ENCODE assay signal across 21 cellular contexts in the genomic region with DNA sequence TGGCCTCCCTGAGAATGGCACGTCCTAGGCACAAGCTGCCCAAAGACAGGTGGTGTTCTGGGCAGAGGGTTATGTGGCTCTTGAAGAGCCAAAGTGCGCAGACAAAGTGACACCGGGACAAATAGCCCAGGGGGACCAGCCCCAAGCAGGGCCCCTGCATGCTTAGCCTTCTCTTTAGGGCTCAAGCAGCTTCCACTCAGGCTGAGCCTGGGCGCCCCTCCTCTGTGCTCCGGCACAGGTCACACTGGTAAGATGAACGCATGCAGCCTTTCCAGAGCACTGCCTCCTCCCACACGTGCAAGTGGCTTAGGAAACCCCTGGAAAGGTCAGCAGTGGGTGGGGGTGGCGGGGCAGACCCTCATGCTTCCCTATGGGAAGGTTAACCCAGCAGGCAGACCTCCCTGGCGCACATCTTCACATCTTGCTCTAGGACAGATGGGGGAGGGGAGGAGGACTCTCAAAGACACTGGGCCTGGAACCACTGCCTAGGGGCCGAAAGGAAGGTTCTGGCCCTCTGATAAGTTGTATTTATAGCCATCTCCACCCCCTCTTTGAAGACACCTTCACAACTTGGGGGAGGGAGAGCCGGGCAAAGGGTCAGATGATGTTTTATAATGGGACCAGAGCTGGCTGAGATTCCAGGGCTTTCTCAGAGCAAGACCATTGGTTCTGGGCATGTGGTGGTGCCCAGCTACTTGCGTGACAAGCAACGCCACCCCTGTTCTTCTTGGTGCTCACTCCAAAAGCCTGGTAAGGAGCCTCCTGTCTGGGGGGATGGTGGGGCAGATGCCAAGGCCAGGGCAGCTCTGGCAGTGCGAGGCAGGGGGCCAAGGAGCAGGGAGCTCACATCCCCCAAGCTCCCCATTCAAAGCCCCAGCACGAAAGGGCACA. TPM values are rescaled to one million over a fixed set of nuclear protein-coding genes. Genes with fewer than 3 reads are reported as not detected.
DNase-seq lines count a peak whose midpoint lies in the region; ATAC-seq and TF ChIP-seq lines count a peak whose summit lies in the region.
"Had no signal": no experiment of that assay in that cellular context is flagged by ENCODE, and none has a peak within 500 bp of the region (broad histone marks: within the 10 kb centered on the region; RNA-seq: fewer than 3 reads in every experiment).

No MANE protein-coding gene starts in this region.

- H3K4me3 Mint-ChIP-seq in neural crest cell, result peak overlapping the region; percentile 47
- H3K4me3 Mint-ChIP-seq in activated CD4-positive, alpha-beta T cell treated with anti-CD3 and anti-CD28 coated beads, Interleukin-2, amount 10 ng/mL, durations not matched to agents 7 days and 5 days, result no peak overlapping the region

- ATAC-seq in Right ventricle myocardium superior (ENCODE audit: poor library complexity) (peak; percentile 23), SK-N-SH treated with all-trans-retinoic acid at 6 μM for 48 hours (no peak)

- H3K27ac Mint-ChIP-seq in neural crest cell (ENCODE audit: unreplicated experiment), result no peak overlapping the region
- no peak overlapping the region for H3K27ac Mint-ChIP-seq in activated CD4-positive, alpha-beta T cell treated with anti-CD3 and anti-CD28 coated beads, Interleukin-2, amount 10 ng/mL, durations not matched to agents 7 days and 5 days

- no peaks in the 10 kb centered on the region for H3K9me3 Mint-ChIP-seq in neural crest cell
- H3K9me3 Mint-ChIP-seq in activated CD4-positive, alpha-beta T cell treated with anti-CD3 and anti-CD28 coated beads, Interleukin-2, amount 10 ng/mL, durations not matched to agents 7 days and 5 days, result no peaks in the 10 kb centered on the region

- peaks cover 63 to 80% (median 70%) of the 10 kb centered on the region in 4 donors for H3K4me1 ChIP-seq in esophagus muscularis mucosa

- no peaks in the 10 kb centered on the region for H3K27me3 ChIP-seq in esophagus muscularis mucosa
- H3K27me3 ChIP-seq: adrenal gland had no signal

- POLR2A ChIA-PET in activated CD4-positive, alpha-beta T cell treated with anti-CD3 and anti-CD28 coated beads, Interleukin-2, amount 10 ng/mL, durations not matched to agents 7 days and 5 days (lab: Charles Lee), result interaction anchor here (0.6 kb wide), 1 partner anchor 13 kb away, joined by 3 read pairs; no protein-coding TSS in a partner anchor

- H3K4me3 ChIP-seq in esophagus muscularis mucosa, result peak overlapping the region; percentile 20 to 41 (median 28)
- H3K4me3 ChIP-seq: adrenal gland had no signal

- H3K36me3 ChIP-seq in esophagus muscularis mucosa, result peaks cover 65 to 75% (median 73%) of the 10 kb centered on the region in 4 donors

- TF ChIP-seq EP300 in esophagus muscularis mucosa (IDR thresholded peaks at IDR 0.05), result no peak

- peaks cover 2% of the 10 kb centered on the region for H3K36me3 Mint-ChIP-seq in neural crest cell (ENCODE audit: low read depth)
- H3K36me3 Mint-ChIP-seq in activated CD4-positive, alpha-beta T cell treated with anti-CD3 and anti-CD28 coated beads, Interleukin-2, amount 10 ng/mL, durations not matched to agents 7 days and 5 days (ENCODE audit: low read depth), result peaks cover 42% of the 10 kb centered on the region

- no peaks in the 10 kb centered on the region for H3K9me3 ChIP-seq in esophagus muscularis mucosa
- H3K9me3 ChIP-seq: adrenal gland had no signal

- H3K4me1 Mint-ChIP-seq in neural crest cell, result peaks cover 16% of the 10 kb centered on the region
- peaks cover 39% of the 10 kb centered on the region for H3K4me1 Mint-ChIP-seq in activated CD4-positive, alpha-beta T cell treated with anti-CD3 and anti-CD28 coated beads, Interleukin-2, amount 10 ng/mL, durations not matched to agents 7 days and 5 days

- no peak for TF ChIP-seq POLR2A in esophagus muscularis mucosa (IDR thresholded peaks at IDR 0.05; ENCODE audit: low read depth)

- peaks cover 3% of the 10 kb centered on the region for H3K27me3 Mint-ChIP-seq in neural crest cell (ENCODE audit: low read depth)
- H3K27me3 Mint-ChIP-seq in activated CD4-positive, alpha-beta T cell treated with anti-CD3 and anti-CD28 coated beads, Interleukin-2, amount 10 ng/mL, durations not matched to agents 7 days and 5 days, result no peaks in the 10 kb centered on the region

- peak overlapping the region; percentile 18 to 99 (median 66) for H3K27ac ChIP-seq in esophagus muscularis mucosa (replicated peaks in 1 of 4)

- CTCF ChIA-PET in activated CD4-positive, alpha-beta T cell treated with anti-CD3 and anti-CD28 coated beads, Interleukin-2, amount 10 ng/mL, durations not matched to agents 7 days and 5 days (lab: Charles Lee), result interaction anchor here (1.0 to 1.6 kb wide), 2 partner anchors 8 to 17 kb away, joined by 4 read pairs; a partner anchor contains a TSS

- DNase-seq in Right ventricle myocardium superior, result no peak
- no peak for DNase-seq in cardiac septum (ENCODE audit: low spot score)
- DNase-seq in esophagus muscularis mucosa (ENCODE audit: extremely low spot score), result no peak
- no peak for DNase-seq in neural crest cell (ENCODE audit: low read depth, low spot score)
- no peak for DNase-seq in middle frontal gyrus (ENCODE audit: extremely low spot score, low spot score)
- DNase-seq in SHP77 treated with DMSO at 0.1 percent for 48 hours (lab: John Stamatoyannopoulos, UW), result no peak
- DNase-seq in activated CD4-positive, alpha-beta T cell treated with anti-CD3 and anti-CD28 coated beads, Interleukin-2, amount 10 ng/mL, durations not matched to agents 7 days and 5 days, result no peak
- DNase-seq: activated T-cell treated with anti-CD3 and anti-CD28 coated beads, Interleukin-2, amount 50 U/mL, for 1 hour; Calu3; GF-D8; GOT3; Kasumi-1; NCI-H146; posterior cingulate gyrus; SHP77; stimulated activated naive CD4-positive, alpha-beta T cell; T1000 had no signal

- intact Hi-C loops in Right ventricle myocardium superior (cut with DNase I) (no loop called here), cardiac septum (cut with DNase I) (no loop called here), esophagus muscularis mucosa (cut with DNase I) (no loop called here)

- WGBS in esophagus muscularis mucosa, result 69% methylated on average over 13 of the region's 15 CpGs

- TF ChIP-seq CTCF in esophagus muscularis mucosa (IDR thresholded peaks at IDR 0.05) (no peak), neural crest cell (conservative IDR thresholded peaks at IDR 0.05) (no peak)

TF ChIP-seq in SK-N-SH treated with all-trans-retinoic acid at 6 μM for 48 hours, 23 proteins besides CTCF, POLR2A, EP300 and RAD21 (continues in another document):
- no peak for TF ChIP-seq ZNF8 (CRISPR knock-in tag; IDR thresholded peaks at IDR 0.05)
- no peak for TF ChIP-seq OSR1 (CRISPR knock-in tag; IDR thresholded peaks at IDR 0.05)
- no peak for TF ChIP-seq TOX (CRISPR knock-in tag; IDR thresholded peaks at IDR 0.05; ENCODE audit: borderline replicate concordance)
- no peak for TF ChIP-seq ZNF70 (CRISPR knock-in tag; IDR thresholded peaks at IDR 0.05)
- TF ChIP-seq TCF4 (CRISPR knock-in tag; IDR thresholded peaks at IDR 0.05; ENCODE audit: borderline replicate concordance), result no peak
- TF ChIP-seq, protein P1, sequence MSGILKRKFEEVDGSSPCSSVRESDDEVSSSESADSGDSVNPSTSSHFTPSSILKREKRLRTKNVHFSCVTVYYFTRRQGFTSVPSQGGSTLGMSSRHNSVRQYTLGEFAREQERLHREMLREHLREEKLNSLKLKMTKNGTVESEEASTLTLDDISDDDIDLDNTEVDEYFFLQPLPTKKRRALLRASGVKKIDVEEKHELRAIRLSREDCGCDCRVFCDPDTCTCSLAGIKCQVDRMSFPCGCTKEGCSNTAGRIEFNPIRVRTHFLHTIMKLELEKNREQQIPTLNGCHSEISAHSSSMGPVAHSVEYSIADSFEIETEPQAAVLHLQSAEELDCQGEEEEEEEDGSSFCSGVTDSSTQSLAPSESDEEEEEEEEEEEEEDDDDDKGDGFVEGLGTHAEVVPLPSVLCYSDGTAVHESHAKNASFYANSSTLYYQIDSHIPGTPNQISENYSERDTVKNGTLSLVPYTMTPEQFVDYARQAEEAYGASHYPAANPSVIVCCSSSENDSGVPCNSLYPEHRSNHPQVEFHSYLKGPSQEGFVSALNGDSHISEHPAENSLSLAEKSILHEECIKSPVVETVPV (CRISPR knock-in tag; IDR thresholded peaks at IDR 0.05), result no peak

RNA-seq across cellular contexts. Expression of a gene that starts 5.5 kb away (rescaled TPM):
- 111 TPM for total RNA-seq in Right ventricle myocardium superior
- total RNA-seq in cardiac septum, result 33.1 TPM
- total RNA-seq in esophagus muscularis mucosa, result 100 to 1,000 TPM in 3 of 4 donors, 10 to 100 TPM in 1; 98.4 to 184 (median 130) TPM
- 18.8 and 19.0 TPM in 2 replicates for total RNA-seq in neural crest cell
- 10 to 100 TPM; 17.3 to 20.0 TPM for total RNA-seq in activated CD4-positive, alpha-beta T cell treated with anti-CD3 and anti-CD28 coated beads, Interleukin-2, amount 10 ng/mL, durations not matched to agents 7 days and 5 days

RNA-seq across cellular contexts. Expression of a gene that starts 16.4 kb away (rescaled TPM):
- total RNA-seq in Right ventricle myocardium superior (8.6 TPM), cardiac septum (9.3 TPM), esophagus muscularis mucosa (10 to 100 TPM; 16.6 to 32.1 (median 27.9) TPM), neural crest cell (32.6 and 33.5 TPM in 2 replicates)
- total RNA-seq in activated CD4-positive, alpha-beta T cell treated with anti-CD3 and anti-CD28 coated beads, Interleukin-2, amount 10 ng/mL, durations not matched to agents 7 days and 5 days, result 10 to 100 TPM; 12.4 to 12.5 TPM

RNA-seq across cellular contexts. Expression of a gene that starts 17.3 kb away (rescaled TPM):
- total RNA-seq in Right ventricle myocardium superior (11.7 TPM), cardiac septum (10.7 TPM), esophagus muscularis mucosa (10 to 100 TPM; 15.0 to 24.9 (median 16.4) TPM), neural crest cell (35.7 and 41.0 TPM in 2 replicates)
- 10 to 100 TPM; 40.4 to 42.9 TPM for total RNA-seq in activated CD4-positive, alpha-beta T cell treated with anti-CD3 and anti-CD28 coated beads, Interleukin-2, amount 10 ng/mL, durations not matched to agents 7 days and 5 days

RNA-seq across cellular contexts. Expression of a gene that starts 27.5 kb away (rescaled TPM):
- total RNA-seq in Right ventricle myocardium superior, result 11.5 TPM
- total RNA-seq in cardiac septum, result 8.8 TPM
- 10 to 100 TPM; 13.8 to 34.6 (median 25.0) TPM for total RNA-seq in esophagus muscularis mucosa
- total RNA-seq in neural crest cell, result 26.1 and 28.5 TPM in 2 replicates
- total RNA-seq in activated CD4-positive, alpha-beta T cell treated with anti-CD3 and anti-CD28 coated beads, Interleukin-2, amount 10 ng/mL, durations not matched to agents 7 days and 5 days, result 10 to 100 TPM; 18.2 to 19.5 TPM

RNA-seq across cellular contexts. Expression of a gene that starts 42.0 kb away (rescaled TPM):
- total RNA-seq in Right ventricle myocardium superior, result not detected
- total RNA-seq in cardiac septum, result not detected
- not detected for total RNA-seq in esophagus muscularis mucosa
- total RNA-seq in neural crest cell, result not detected in 2 replicates
- total RNA-seq in activated CD4-positive, alpha-beta T cell treated with anti-CD3 and anti-CD28 coated beads, Interleukin-2, amount 10 ng/mL, durations not matched to agents 7 days and 5 days, result not detected
- total RNA-seq: Calu3, fibroblast of villous mesenchyme, NCI-H460 had no signal
